ENCODE assay signal across 1 cellular context in genomic region chr21:29832217-29832616, GRCh38.
TF ChIP-seq lines count a peak whose summit lies in the region.

No MANE protein-coding gene starts in this region.

TF ChIP-seq in K562, 482 proteins besides CTCF, POLR2A, EP300 and RAD21 (continued from another document):
- TF ChIP-seq, protein P1, sequence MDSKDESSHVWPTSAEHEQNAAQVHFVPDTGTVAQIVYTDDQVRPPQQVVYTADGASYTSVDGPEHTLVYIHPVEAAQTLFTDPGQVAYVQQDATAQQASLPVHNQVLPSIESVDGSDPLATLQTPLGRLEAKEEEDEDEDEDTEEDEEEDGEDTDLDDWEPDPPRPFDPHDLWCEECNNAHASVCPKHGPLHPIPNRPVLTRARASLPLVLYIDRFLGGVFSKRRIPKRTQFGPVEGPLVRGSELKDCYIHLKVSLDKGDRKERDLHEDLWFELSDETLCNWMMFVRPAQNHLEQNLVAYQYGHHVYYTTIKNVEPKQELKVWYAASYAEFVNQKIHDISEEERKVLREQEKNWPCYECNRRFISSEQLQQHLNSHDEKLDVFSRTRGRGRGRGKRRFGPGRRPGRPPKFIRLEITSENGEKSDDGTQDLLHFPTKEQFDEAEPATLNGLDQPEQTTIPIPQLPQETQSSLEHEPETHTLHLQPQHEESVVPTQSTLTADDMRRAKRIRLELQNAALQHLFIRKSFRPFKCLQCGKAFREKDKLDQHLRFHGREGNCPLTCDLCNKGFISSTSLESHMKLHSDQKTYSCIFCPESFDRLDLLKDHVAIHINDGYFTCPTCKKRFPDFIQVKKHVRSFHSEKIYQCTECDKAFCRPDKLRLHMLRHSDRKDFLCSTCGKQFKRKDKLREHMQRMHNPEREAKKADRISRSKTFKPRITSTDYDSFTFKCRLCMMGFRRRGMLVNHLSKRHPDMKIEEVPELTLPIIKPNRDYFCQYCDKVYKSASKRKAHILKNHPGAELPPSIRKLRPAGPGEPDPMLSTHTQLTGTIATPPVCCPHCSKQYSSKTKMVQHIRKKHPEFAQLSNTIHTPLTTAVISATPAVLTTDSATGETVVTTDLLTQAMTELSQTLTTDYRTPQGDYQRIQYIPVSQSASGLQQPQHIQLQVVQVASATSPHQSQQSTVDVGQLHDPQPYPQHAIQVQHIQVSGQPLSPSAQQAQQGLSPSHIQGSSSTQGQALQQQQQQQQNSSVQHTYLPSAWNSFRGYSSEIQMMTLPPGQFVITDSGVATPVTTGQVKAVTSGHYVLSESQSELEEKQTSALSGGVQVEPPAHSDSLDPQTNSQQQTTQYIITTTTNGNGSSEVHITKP (IDR thresholded peaks at IDR 0.05; ENCODE audit: partially characterized antibody): no peak
- no peak for TF ChIP-seq BRF1 (IDR thresholded peaks at IDR 0.05; ENCODE audit: borderline replicate concordance, extremely low read depth, insufficient read length)
- no peak for TF ChIP-seq ZC3H4 (CRISPR knock-in tag; IDR thresholded peaks at IDR 0.05; ENCODE audit: borderline replicate concordance)
- TF ChIP-seq MECOM (CRISPR knock-in tag; IDR thresholded peaks at IDR 0.05): no peak
- TF ChIP-seq TRIM28 (IDR thresholded peaks at IDR 0.05): 0 out of 2 replicates have a peak, but pooled peaks have one; percentile 57
- TF ChIP-seq ARID2 (IDR thresholded peaks at IDR 0.05): no peak
- TF ChIP-seq BCOR (IDR thresholded peaks at IDR 0.05): no peak
- TF ChIP-seq PHB2 (IDR thresholded peaks at IDR 0.05; ENCODE audit: low read depth): no peak
- TF ChIP-seq GTF2B (IDR thresholded peaks at IDR 0.05; ENCODE audit: extremely low read depth, insufficient read length): no peak
- no peak for TF ChIP-seq ZNF707 (CRISPR knock-in tag; conservative IDR thresholded peaks at IDR 0.05)
- no peak for TF ChIP-seq ARID4B (CRISPR knock-in tag; IDR thresholded peaks at IDR 0.05)
- no peak for TF ChIP-seq YBX1 (IDR thresholded peaks at IDR 0.05)
- TF ChIP-seq STAG1 (CRISPR knock-in tag; IDR thresholded peaks at IDR 0.05; ENCODE audit: borderline replicate concordance): no peak
- no peak for TF ChIP-seq PURB (CRISPR knock-in tag; IDR thresholded peaks at IDR 0.05; ENCODE audit: low read depth)
- TF ChIP-seq MLX (CRISPR knock-in tag; conservative IDR thresholded peaks at IDR 0.05): no peak
- TF ChIP-seq TCF7 (IDR thresholded peaks at IDR 0.05; ENCODE audit: borderline replicate concordance): no peak
- no peak for TF ChIP-seq ZSCAN32 (CRISPR knock-in tag; IDR thresholded peaks at IDR 0.05)
- no peak for TF ChIP-seq ZNF696 (CRISPR knock-in tag; conservative IDR thresholded peaks at IDR 0.05)
- no peak for TF ChIP-seq GABPB2 (CRISPR knock-in tag; conservative IDR thresholded peaks at IDR 0.05)
- TF ChIP-seq SMAD3 (CRISPR knock-in tag; conservative IDR thresholded peaks at IDR 0.05): no peak
- TF ChIP-seq CBX5 (IDR thresholded peaks at IDR 0.05; ENCODE audit: borderline replicate concordance, low read depth): peak; percentile 75; the same call in 1 of the 2 replicates
- peak; percentile 69; the same call in 1 of the 2 replicates for TF ChIP-seq CBX1 (IDR thresholded peaks at IDR 0.05; ENCODE audit: low read depth)
- no peak for TF ChIP-seq NR2C1 (IDR thresholded peaks at IDR 0.05)
- TF ChIP-seq NR2C1 (tag; IDR thresholded peaks at IDR 0.05): no peak
- no peak for TF ChIP-seq NONO (IDR thresholded peaks at IDR 0.05; ENCODE audit: low read depth in 2 of 2, low read length in 1 of 2)
- TF ChIP-seq CBX3 (IDR thresholded peaks at IDR 0.05; ENCODE audit: borderline replicate concordance in 1 of 2, low read length in 2 of 2): 0 out of 3 replicates have a peak, but pooled peaks of 1 of the 2 experiments have one; percentile 64
- TF ChIP-seq, protein P2, sequence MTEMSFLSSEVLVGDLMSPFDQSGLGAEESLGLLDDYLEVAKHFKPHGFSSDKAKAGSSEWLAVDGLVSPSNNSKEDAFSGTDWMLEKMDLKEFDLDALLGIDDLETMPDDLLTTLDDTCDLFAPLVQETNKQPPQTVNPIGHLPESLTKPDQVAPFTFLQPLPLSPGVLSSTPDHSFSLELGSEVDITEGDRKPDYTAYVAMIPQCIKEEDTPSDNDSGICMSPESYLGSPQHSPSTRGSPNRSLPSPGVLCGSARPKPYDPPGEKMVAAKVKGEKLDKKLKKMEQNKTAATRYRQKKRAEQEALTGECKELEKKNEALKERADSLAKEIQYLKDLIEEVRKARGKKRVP (CRISPR knock-in tag; IDR thresholded peaks at IDR 0.05): no peak
